ENCODE assay signal across 8 cellular contexts in genomic region chr2:164992818-164993217, GRCh38. TPM values are rescaled to one million over a fixed set of nuclear protein-coding genes. Genes with fewer than 3 reads are reported as not detected.
DNase-seq lines count a peak whose midpoint lies in the region; ATAC-seq, FAIRE-seq and TF ChIP-seq lines count a peak whose summit lies in the region.

No MANE protein-coding gene starts in this region.

- no peak overlapping the region for H3K4me2 ChIP-seq in Karpas-422 (ENCODE audit: low read depth, low read length, poor library complexity, severe bottlenecking)

- H3K79me2 ChIP-seq in Karpas-422 (ENCODE audit: low read length) = no peaks in the 10 kb centered on the region

- in situ Hi-C loops in Panc1 (cut with HindIII; ENCODE audit: low pct_unique_long_range_greater_than_20kb, low sequenced_read_pairs) = no loop called here

- peak; percentile 35; the same call in 1 of the 2 replicates for TF ChIP-seq CTCF in Panc1 (IDR thresholded peaks at IDR 0.05)

- H3K9ac ChIP-seq in Karpas-422 (ENCODE audit: low read length) = no peak overlapping the region

- POLR2A ChIA-PET in Panc1 (lab: Charles Lee) = no interaction called here

- no peaks in the 10 kb centered on the region for H3K36me3 ChIP-seq in Karpas-422 (ENCODE audit: insufficient read depth, low read length)
- no peaks in the 10 kb centered on the region for H3K36me3 ChIP-seq in Panc1 (ENCODE audit: control insufficient read depth, insufficient read depth, low read length)

- no peaks in the 10 kb centered on the region for H3K9me2 ChIP-seq in Karpas-422 (replicated peaks; ENCODE audit: insufficient read depth, low read length)

- peak; percentile 99 for FAIRE-seq in islet of Langerhans (lab: Jason Lieb, UNC)

- no peak overlapping the region for H3K27ac ChIP-seq in Karpas-422 (ENCODE audit: low read length)
- H3K27ac ChIP-seq in Panc1 (ENCODE audit: low read length) = no peak overlapping the region

- no peaks in the 10 kb centered on the region for H3K9me3 ChIP-seq in Karpas-422 (ENCODE audit: low read length)
- no peaks in the 10 kb centered on the region for H3K9me3 ChIP-seq in Panc1 (ENCODE audit: control insufficient read depth, insufficient read depth, low read depth, low read length)

- H4K20me1 ChIP-seq in Karpas-422 (ENCODE audit: insufficient read depth, low read depth, low read length) = no peaks in the 10 kb centered on the region

- CTCF ChIA-PET in Panc1 (lab: Charles Lee) = no interaction called here

- H2AFZ ChIP-seq in Karpas-422 (ENCODE audit: low read length) = no peak overlapping the region

- no peak for DNase-seq in activated CD4-positive, CD25-positive, alpha-beta regulatory T cell (lab: John Stamatoyannopoulos, UW)
- DNase-seq in Karpas-422 = peak; percentile 87
- peak; percentile 12 for DNase-seq in Panc1 (ENCODE audit: low read depth, low spot score)
- peak; percentile 91 for DNase-seq in astrocyte of the hippocampus (ENCODE audit: low read depth, low spot score)
- peak; percentile 44 for DNase-seq in stimulated activated CD4-positive, alpha-beta T cell treated with anti-CD3 and anti-CD28 coated beads, Interleukin-4, amount 100 ng/mL, for 24 hours

- H3K27me3 ChIP-seq in Karpas-422 (ENCODE audit: low read length) = no peaks in the 10 kb centered on the region
- no peaks in the 10 kb centered on the region for H3K27me3 ChIP-seq in Panc1 (ENCODE audit: control insufficient read depth, insufficient read depth, low read length)

- intact Hi-C loops in Panc1 (cut with micrococcal nuclease; ENCODE audit: unreplicated experiment) = loop anchor here (5.0 kb wide), 3 partner anchors 209 to 409 kb away; partner anchors contain the start of gene SCN3A

- no peak overlapping the region for H3K4me3 ChIP-seq in Karpas-422 (ENCODE audit: low read length)
- no peak overlapping the region for H3K4me3 ChIP-seq in Panc1 (ENCODE audit: low read depth in 2 of 2, low read length in 2 of 2)

- no TSS peak for BruUV-seq in Panc1 (replicated peaks; lab: Mats Ljungman, UMichigan)

- peak; percentile 27 to 52 for ATAC-seq in activated CD4-positive, CD25-positive, alpha-beta regulatory T cell treated with anti-CD3 and anti-CD28 coated beads, Interleukin-2, amount 50 U/mL, for 24 hours
- ATAC-seq in GM21825 (IDR thresholded peaks at IDR 0.05; ENCODE audit: unreplicated experiment) = peak; percentile 52
- peak; percentile 56; the same call in 1 of the 2 replicates for ATAC-seq in Panc1

- H3K4me1 ChIP-seq in Karpas-422 (ENCODE audit: low read length) (no peaks in the 10 kb centered on the region), Panc1 (ENCODE audit: control insufficient read depth, insufficient read depth, low read length) (no peaks in the 10 kb centered on the region)

RNA-seq across cellular contexts. Expression of gene SLC38A11, which starts 37.5 kb away (rescaled TPM):
- total RNA-seq in Karpas-422 (2014; rRNA removed; shearing (Covaris generic); ENCODE audit: low replicate concordance) = not detected in 2 replicates
- total RNA-seq in Panc1 (2021; ENCODE audit: unreplicated experiment) = 0.46 TPM
- polyA plus RNA-seq in Panc1 (2012; ENCODE audit: insufficient read length) = not detected

Comparison
In these comparisons a context has a peak if more than half of its experiments do, and no peak if none do; other contexts are left out.
1. DNase-seq: peak in Karpas-422 (single experiment), Panc1 (single experiment), astrocyte of the hippocampus (single experiment) and stimulated activated CD4-positive, alpha-beta T cell treated with anti-CD3 and anti-CD28 coated beads, Interleukin-4, amount 100 ng/mL, for 24 hours (single experiment); none in activated CD4-positive, CD25-positive, alpha-beta regulatory T cell (0 of 4).
2. Peak in every context shown above with its lines, with median percentiles within 50 percentile points of each other: ATAC-seq.